ENCODE assay signal across 24 cellular contexts in genomic region chr9:121776739-121777637, GRCh38.
DNase-seq lines count a peak whose midpoint lies in the region; ATAC-seq, FAIRE-seq and TF ChIP-seq lines count a peak whose summit lies in the region.
"Had no signal": no experiment of that assay in that cellular context is flagged by ENCODE, and none has a peak within 500 bp of the region (broad histone marks: within the 10 kb centered on the region; RNA-seq: fewer than 3 reads in every experiment).

No MANE protein-coding gene starts in this region.

- H3K27me3 Mint-ChIP-seq in activated CD4-positive, alpha-beta memory T cell treated with anti-CD3 and anti-CD28 coated beads for 36 hours, result peaks cover 5% of the 10 kb centered on the region
- peaks cover 14% of the 10 kb centered on the region for H3K27me3 Mint-ChIP-seq in activated CD4-positive, alpha-beta memory T cell treated with anti-CD3 and anti-CD28 coated beads, Interleukin-2, amount 10 ng/mL, durations not matched to agents 7 days and 5 days
- no peaks in the 10 kb centered on the region for H3K27me3 Mint-ChIP-seq in CD4-positive, alpha-beta T cell
- no peaks in the 10 kb centered on the region for H3K27me3 Mint-ChIP-seq in activated T-cell treated with anti-CD3 and anti-CD28 coated beads, Interleukin-2, amount 50 U/mL, for 72 hours (ENCODE audit: low read depth)
- H3K27me3 Mint-ChIP-seq in glutamatergic neuron (ENCODE audit: unreplicated experiment), result peaks cover 7% of the 10 kb centered on the region

- CTCF ChIA-PET in activated CD4-positive, alpha-beta memory T cell treated with anti-CD3 and anti-CD28 coated beads for 36 hours (lab: Charles Lee), result no interaction called here
- CTCF ChIA-PET in activated CD4-positive, alpha-beta memory T cell treated with anti-CD3 and anti-CD28 coated beads, Interleukin-2, amount 10 ng/mL, durations not matched to agents 7 days and 5 days (lab: Charles Lee), result no interaction called here
- CTCF ChIA-PET in CD4-positive, alpha-beta T cell (lab: Charles Lee), result no interaction called here

- peak; percentile 4 for DNase-seq in activated CD4-positive, alpha-beta memory T cell treated with anti-CD3 and anti-CD28 coated beads for 36 hours
- no peak for DNase-seq in activated CD4-positive, alpha-beta memory T cell treated with anti-CD3 and anti-CD28 coated beads, Interleukin-2, amount 10 ng/mL, durations not matched to agents 7 days and 5 days
- DNase-seq in H54 (ENCODE audit: insufficient read length, low spot score) (no peak), caudate nucleus (lab: John Stamatoyannopoulos, UW) (peak in 2 of 61 donors; percentile 30 to 51), gastrocnemius medialis (no peak), glutamatergic neuron (no peak)
- DNase-seq in CD4-positive, alpha-beta T cell, result no peak
- DNase-seq in activated T-cell treated with anti-CD3 and anti-CD28 coated beads, Interleukin-2, amount 50 U/mL, for 72 hours, result no peak
- DNase-seq: 8988T, AML-193, DMS53, GF-D8, Karpas-422, MV-4-11, NCI-H1105 treated with DMSO at 0.1 percent for 48 hours, NCI-H2081 treated with DMSO at 0.1 percent for 48 hours, NCI-H2171 treated with DMSO at 0.1 percent for 48 hours, NCI-H446, SIG-M5 had no signal

- H3K36me3 Mint-ChIP-seq in activated CD4-positive, alpha-beta memory T cell treated with anti-CD3 and anti-CD28 coated beads for 36 hours, result no peaks in the 10 kb centered on the region
- H3K36me3 Mint-ChIP-seq in activated CD4-positive, alpha-beta memory T cell treated with anti-CD3 and anti-CD28 coated beads, Interleukin-2, amount 10 ng/mL, durations not matched to agents 7 days and 5 days (ENCODE audit: low read depth), result no peaks in the 10 kb centered on the region
- no peaks in the 10 kb centered on the region for H3K36me3 Mint-ChIP-seq in CD4-positive, alpha-beta T cell (ENCODE audit: low read depth)
- H3K36me3 Mint-ChIP-seq in activated T-cell treated with anti-CD3 and anti-CD28 coated beads, Interleukin-2, amount 50 U/mL, for 72 hours (ENCODE audit: insufficient read depth in 2 of 2), result peaks cover 2 to 3% of the 10 kb centered on the region in 2 donors
- peaks cover 4% of the 10 kb centered on the region for H3K36me3 Mint-ChIP-seq in glutamatergic neuron (ENCODE audit: unreplicated experiment)
- H3K36me3 Mint-ChIP-seq: IgD-negative memory B cell had no signal

- H3K4me1 ChIP-seq in gastrocnemius medialis, result peaks cover 45 to 59% of the 10 kb centered on the region in 2 donors

- peak overlapping the region; percentile 30 for H3K27ac ChIP-seq in caudate nucleus (ENCODE audit: low read depth, low read length)
- peak overlapping the region; percentile 62 to 84 (median 70) for H3K27ac ChIP-seq in gastrocnemius medialis
- no peak overlapping the region for H3K27ac ChIP-seq in CD4-positive, alpha-beta T cell (ENCODE audit: low read depth, low read length)
- H3K27ac ChIP-seq: C4-2B, RWPE1 had no signal

- H3K27ac Mint-ChIP-seq in activated CD4-positive, alpha-beta memory T cell treated with anti-CD3 and anti-CD28 coated beads for 36 hours, result no peak overlapping the region
- no peak overlapping the region for H3K27ac Mint-ChIP-seq in activated CD4-positive, alpha-beta memory T cell treated with anti-CD3 and anti-CD28 coated beads, Interleukin-2, amount 10 ng/mL, durations not matched to agents 7 days and 5 days
- H3K27ac Mint-ChIP-seq in CD4-positive, alpha-beta T cell, result no peak overlapping the region
- no peak overlapping the region for H3K27ac Mint-ChIP-seq in activated T-cell treated with anti-CD3 and anti-CD28 coated beads, Interleukin-2, amount 50 U/mL, for 72 hours
- H3K27ac Mint-ChIP-seq in glutamatergic neuron (ENCODE audit: unreplicated experiment), result no peak overlapping the region

- no peak for ATAC-seq in gastrocnemius medialis
- ATAC-seq in CD4-positive, alpha-beta T cell (ENCODE audit: poor library complexity), result no peak
- no peak for ATAC-seq in activated T-cell treated with anti-CD3 and anti-CD28 coated beads, Interleukin-2, amount 50 U/mL, for 72 hours (replicated peaks in 1 of 2)

- TF ChIP-seq POLR2A in H54 (IDR thresholded peaks at IDR 0.05; ENCODE audit: low read depth, low read length) (no peak), gastrocnemius medialis (IDR thresholded peaks at IDR 0.05) (no peak)

- H3K4me3 ChIP-seq in gastrocnemius medialis, result no peak overlapping the region

- no peaks in the 10 kb centered on the region for H3K27me3 ChIP-seq in gastrocnemius medialis
- no peaks in the 10 kb centered on the region for H3K27me3 ChIP-seq in CD4-positive, alpha-beta T cell (ENCODE audit: control insufficient read depth, insufficient read depth, low read length)

- in situ Hi-C loops in gastrocnemius medialis (cut with MboI; ENCODE audit: low sequenced_read_pairs in 4 of 4), result no loop called here

- peaks cover 0 to 35% of the 10 kb centered on the region in 2 donors for H3K36me3 ChIP-seq in gastrocnemius medialis

- TF ChIP-seq CTCF in gastrocnemius medialis (IDR thresholded peaks at IDR 0.05 in 4 of 5, conservative IDR thresholded peaks at IDR 0.05 in 1 of 5) (no peak), glutamatergic neuron (IDR thresholded peaks at IDR 0.05; ENCODE audit: partially characterized antibody, unreplicated experiment) (no peak)
- TF ChIP-seq CTCF in CD4-positive, alpha-beta T cell (IDR thresholded peaks at IDR 0.05), result no peak

- peak; percentile 23 for FAIRE-seq in H54 (lab: Jason Lieb, UNC)
- FAIRE-seq: GM19239, H1 had no signal

- H3K4me1 Mint-ChIP-seq in activated CD4-positive, alpha-beta memory T cell treated with anti-CD3 and anti-CD28 coated beads for 36 hours (ENCODE audit: low read depth), result no peaks in the 10 kb centered on the region
- H3K4me1 Mint-ChIP-seq in activated CD4-positive, alpha-beta memory T cell treated with anti-CD3 and anti-CD28 coated beads, Interleukin-2, amount 10 ng/mL, durations not matched to agents 7 days and 5 days, result no peaks in the 10 kb centered on the region
- no peaks in the 10 kb centered on the region for H3K4me1 Mint-ChIP-seq in CD4-positive, alpha-beta T cell (ENCODE audit: low read depth)
- H3K4me1 Mint-ChIP-seq in activated T-cell treated with anti-CD3 and anti-CD28 coated beads, Interleukin-2, amount 50 U/mL, for 72 hours (ENCODE audit: low read depth), result no peaks in the 10 kb centered on the region
- peaks cover 30% of the 10 kb centered on the region for H3K4me1 Mint-ChIP-seq in glutamatergic neuron (ENCODE audit: low read depth, unreplicated experiment)

- intact Hi-C loops in activated CD4-positive, alpha-beta memory T cell treated with anti-CD3 and anti-CD28 coated beads for 36 hours (cut with micrococcal nuclease), result no loop called here
- intact Hi-C loops in gastrocnemius medialis (cut with DNase I; ENCODE audit: low total_unique reads), result loop anchor here (10.0 kb wide), 1 partner anchor 208 kb away; no protein-coding TSS in a partner anchor
- intact Hi-C loops in CD4-positive, alpha-beta T cell (cut with DNase I, micrococcal nuclease), result no loop called here

- H3K4me3 Mint-ChIP-seq in activated CD4-positive, alpha-beta memory T cell treated with anti-CD3 and anti-CD28 coated beads for 36 hours, result no peak overlapping the region
- no peak overlapping the region for H3K4me3 Mint-ChIP-seq in activated CD4-positive, alpha-beta memory T cell treated with anti-CD3 and anti-CD28 coated beads, Interleukin-2, amount 10 ng/mL, durations not matched to agents 7 days and 5 days
- no peak overlapping the region for H3K4me3 Mint-ChIP-seq in CD4-positive, alpha-beta T cell
- H3K4me3 Mint-ChIP-seq in activated T-cell treated with anti-CD3 and anti-CD28 coated beads, Interleukin-2, amount 50 U/mL, for 72 hours, result no peak overlapping the region
- H3K4me3 Mint-ChIP-seq in glutamatergic neuron (ENCODE audit: unreplicated experiment), result no peak overlapping the region
- H3K4me3 Mint-ChIP-seq: IgD-negative memory B cell had no signal

- H3K9me3 ChIP-seq in gastrocnemius medialis, result no peaks in the 10 kb centered on the region
- H3K9me3 ChIP-seq in CD4-positive, alpha-beta T cell (ENCODE audit: control insufficient read depth, low read length), result no peaks in the 10 kb centered on the region

- peaks cover 3% of the 10 kb centered on the region for H3K9me3 Mint-ChIP-seq in activated CD4-positive, alpha-beta memory T cell treated with anti-CD3 and anti-CD28 coated beads for 36 hours
- H3K9me3 Mint-ChIP-seq in activated CD4-positive, alpha-beta memory T cell treated with anti-CD3 and anti-CD28 coated beads, Interleukin-2, amount 10 ng/mL, durations not matched to agents 7 days and 5 days, result no peaks in the 10 kb centered on the region
- H3K9me3 Mint-ChIP-seq in CD4-positive, alpha-beta T cell, result no peaks in the 10 kb centered on the region
- peaks cover 2 to 4% of the 10 kb centered on the region in 2 donors for H3K9me3 Mint-ChIP-seq in activated T-cell treated with anti-CD3 and anti-CD28 coated beads, Interleukin-2, amount 50 U/mL, for 72 hours
- peaks cover 6% of the 10 kb centered on the region for H3K9me3 Mint-ChIP-seq in glutamatergic neuron (ENCODE audit: unreplicated experiment)

- POLR2A ChIA-PET in activated CD4-positive, alpha-beta memory T cell treated with anti-CD3 and anti-CD28 coated beads for 36 hours (lab: Charles Lee), result no interaction called here
- POLR2A ChIA-PET in activated CD4-positive, alpha-beta memory T cell treated with anti-CD3 and anti-CD28 coated beads, Interleukin-2, amount 10 ng/mL, durations not matched to agents 7 days and 5 days (lab: Charles Lee), result no interaction called here
- POLR2A ChIA-PET in CD4-positive, alpha-beta T cell (lab: Charles Lee), result no interaction called here
